Comparison of ENCODE assay signal across 7 cellular contexts in the genomic region with DNA sequence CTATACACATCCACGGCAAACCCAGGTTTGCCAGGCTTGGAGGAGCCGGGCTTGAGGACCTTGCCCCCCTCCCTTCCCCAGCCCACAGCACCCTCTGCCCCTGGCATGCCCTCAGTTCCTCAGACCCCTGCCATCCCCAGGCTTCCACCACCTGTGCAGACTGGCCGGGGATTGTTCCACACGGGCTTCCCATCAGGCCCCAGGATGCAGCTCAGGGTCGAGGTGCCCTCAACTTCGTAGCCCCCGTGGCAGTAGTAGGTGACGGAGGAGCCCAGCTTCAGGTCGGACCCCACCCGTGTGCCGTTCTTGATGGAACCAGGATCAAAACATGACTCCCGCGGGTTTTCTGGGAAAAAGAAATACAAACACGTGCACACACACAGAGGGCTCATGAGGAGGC.
"Had no signal": no experiment of that assay in that cellular context is flagged by ENCODE, and none has a peak within 500 bp of the region (broad histone marks: within the 10 kb centered on the region; RNA-seq: fewer than 3 reads in every experiment).

No MANE protein-coding gene starts in this region.

- FAIRE-seq: H54, HepG2, K562 had no signal

- H3K4me3 ChIP-seq: K562 had no signal

- H3K27ac ChIP-seq: HL-60 had no signal

- DNase-seq: GOT3, HCEC 1CT, KG1 had no signal

- ATAC-seq: HepG2, K562 had no signal
